ENCODE assay signal across 18 cellular contexts in the genomic region with DNA sequence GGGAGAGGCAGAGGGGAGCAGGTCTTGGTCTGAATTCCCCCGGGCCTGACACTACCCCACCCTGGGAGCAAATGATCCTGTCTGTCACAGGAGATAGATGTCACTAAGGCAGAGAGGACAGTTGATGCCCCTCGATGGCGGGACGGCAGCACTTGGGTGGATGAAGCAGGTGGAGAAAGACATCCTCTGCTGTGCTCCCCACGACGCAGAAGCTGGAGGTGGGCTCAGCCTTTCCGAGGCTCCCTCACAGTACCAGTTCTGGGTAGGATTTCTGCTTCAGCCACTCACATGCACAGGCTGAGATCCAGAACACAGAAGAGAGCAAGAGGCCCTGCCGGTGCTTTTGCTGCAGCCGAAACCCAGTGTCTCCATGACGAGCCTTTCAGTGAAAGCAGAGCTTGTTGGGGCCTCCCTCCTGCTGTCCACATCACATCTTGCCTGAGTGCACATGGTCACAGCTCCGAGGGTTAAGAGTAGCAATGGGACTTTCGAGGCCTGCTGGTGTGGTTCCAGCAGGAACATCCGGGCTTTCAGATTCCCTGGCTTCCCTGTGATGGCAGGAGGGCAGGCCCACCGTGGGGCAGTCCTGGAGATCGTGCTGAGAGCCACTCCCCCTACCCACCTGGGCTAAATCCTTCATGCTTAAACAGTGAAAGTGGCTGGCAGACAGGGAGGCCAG.
DNase-seq lines count a peak whose midpoint lies in the region; ATAC-seq, FAIRE-seq and TF ChIP-seq lines count a peak whose summit lies in the region.
"Had no signal": no experiment of that assay in that cellular context is flagged by ENCODE, and none has a peak within 500 bp of the region (broad histone marks: within the 10 kb centered on the region; RNA-seq: fewer than 3 reads in every experiment).

No MANE protein-coding gene starts in this region.

- H3K4me1 Mint-ChIP-seq in chondrocyte (ENCODE audit: low read depth): peaks cover 10% of the 10 kb centered on the region
- H3K4me1 Mint-ChIP-seq: CD8-positive, alpha-beta memory T cell had no signal

- no peaks in the 10 kb centered on the region for H3K36me3 Mint-ChIP-seq in chondrocyte (ENCODE audit: low read depth)
- H3K36me3 Mint-ChIP-seq: CD8-positive, alpha-beta memory T cell had no signal

- H3K27ac ChIP-seq in kidney (ENCODE audit: low read depth in 2 of 2, low read length in 2 of 2): no peak overlapping the region
- H3K27ac ChIP-seq: 22Rv1, BLaER1 had no signal

- H3K4me1 ChIP-seq in kidney (ENCODE audit: control insufficient read depth in 1 of 2, insufficient read depth in 1 of 2, low read depth in 1 of 2, low read length in 2 of 2): no peaks in the 10 kb centered on the region

- H3K36me3 ChIP-seq in kidney (ENCODE audit: control insufficient read depth in 1 of 2, insufficient read depth in 2 of 2, low read length in 2 of 2): no peaks in the 10 kb centered on the region
- H3K36me3 ChIP-seq: BLaER1, HAP-1 had no signal

- H3K4me3 Mint-ChIP-seq in chondrocyte (ENCODE audit: unreplicated experiment): no peak overlapping the region
- H3K4me3 Mint-ChIP-seq: CD8-positive, alpha-beta memory T cell had no signal

- no peak overlapping the region for H3K4me3 ChIP-seq in kidney (ENCODE audit: low read length in 2 of 2)
- H3K4me3 ChIP-seq: BLaER1, HAP-1 had no signal

- no peak overlapping the region for H3K9ac ChIP-seq in kidney (ENCODE audit: low read length in 2 of 2)
- H3K9ac ChIP-seq: BLaER1 had no signal

- no peak for ATAC-seq in HG02610 (IDR thresholded peaks at IDR 0.05; ENCODE audit: unreplicated experiment)
- no peak for ATAC-seq in GM21447 (IDR thresholded peaks at IDR 0.05; ENCODE audit: unreplicated experiment)
- ATAC-seq: HepG2 had no signal

- DNase-seq in activated CD8-positive, alpha-beta memory T cell treated with anti-CD3 and anti-CD28 coated beads, Interleukin-2, amount 50 U/mL, for 48 hours: peak; percentile 17
- DNase-seq in activated CD8-positive, alpha-beta memory T cell treated with anti-CD3 and anti-CD28 coated beads for 24 hours: no peak
- DNase-seq in chondrocyte (ENCODE audit: low spot score) (peak; percentile 65), kidney (peak; percentile 43), retina (peak; percentile 68), OCI-M2 (lab: John Stamatoyannopoulos, UW; ENCODE audit: unreplicated experiment) (no peak)
- DNase-seq: Calu3; CD8-positive, alpha-beta memory T cell; DMS79; GOT3 had no signal

- H3K27me3 Mint-ChIP-seq in chondrocyte (ENCODE audit: low read depth): peaks cover 11% of the 10 kb centered on the region

- H3K9me3 Mint-ChIP-seq in chondrocyte (ENCODE audit: low read depth): no peaks in the 10 kb centered on the region

- no peak for FAIRE-seq in kidney (lab: Jason Lieb, UNC)
- FAIRE-seq: GM12891, HepG2, HTR-8/SVneo had no signal

- TF ChIP-seq CTCF in chondrocyte (IDR thresholded peaks at IDR 0.05) (no peak), kidney (IDR thresholded peaks at IDR 0.05; ENCODE audit: borderline replicate concordance, extremely low read depth, insufficient read depth) (no peak)

- H3K27ac Mint-ChIP-seq in chondrocyte (ENCODE audit: unreplicated experiment): no peak overlapping the region
- H3K27ac Mint-ChIP-seq: CD8-positive, alpha-beta memory T cell had no signal

- intact Hi-C loops in kidney (cut with DNase I): no loop called here

- no peaks in the 10 kb centered on the region for H3K9me3 ChIP-seq in kidney (ENCODE audit: control insufficient read depth in 1 of 2, low read length in 2 of 2)
- H3K9me3 ChIP-seq: HAP-1 had no signal

Comparison
In these comparisons a context has a peak if more than half of its experiments do, and no peak if none do; other contexts are left out.
1. DNase-seq: peak in activated CD8-positive, alpha-beta memory T cell treated with anti-CD3 and anti-CD28 coated beads, Interleukin-2, amount 50 U/mL, for 48 hours (single experiment), chondrocyte (single experiment), kidney (single experiment) and retina (single experiment); none in activated CD8-positive, alpha-beta memory T cell treated with anti-CD3 and anti-CD28 coated beads for 24 hours (single experiment) and OCI-M2 (single experiment).